19 cellular contexts compared by ENCODE assay signal in the genomic region with DNA sequence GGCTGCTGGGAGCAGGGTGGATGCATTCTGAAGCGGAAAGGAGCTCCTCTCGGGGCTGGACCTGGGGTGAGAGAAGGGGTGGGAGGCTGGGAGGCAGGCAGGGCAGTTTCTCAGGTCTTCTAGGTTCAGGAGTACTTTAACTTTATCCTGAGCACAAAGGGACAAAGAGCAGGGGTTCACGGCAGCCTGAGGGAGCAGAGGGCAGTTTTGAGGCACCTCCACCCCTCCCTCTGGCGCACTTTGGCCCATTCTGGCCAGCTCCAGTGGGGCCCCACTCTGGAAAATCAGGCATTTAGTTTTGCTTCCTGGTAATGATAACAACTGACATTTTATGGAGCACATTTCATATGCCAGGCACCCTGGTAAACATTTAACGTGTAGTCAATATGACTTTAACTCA. TPM values are rescaled to one million over a fixed set of nuclear protein-coding genes. Genes with fewer than 3 reads are reported as not detected.
DNase-seq lines count a peak whose midpoint lies in the region; ATAC-seq, FAIRE-seq and TF ChIP-seq lines count a peak whose summit lies in the region.
"Had no signal": no experiment of that assay in that cellular context is flagged by ENCODE, and none has a peak within 500 bp of the region (broad histone marks: within the 10 kb centered on the region; RNA-seq: fewer than 3 reads in every experiment).

No MANE protein-coding gene starts in this region.

- H3K4me1 Mint-ChIP-seq in astrocyte (ENCODE audit: low read depth, unreplicated experiment), result peaks cover 22% of the 10 kb centered on the region

- peaks cover 5% of the 10 kb centered on the region for H3K9me3 Mint-ChIP-seq in astrocyte (ENCODE audit: unreplicated experiment)

- H3K9me3 ChIP-seq in HUES64 (ENCODE audit: insufficient read depth, low read depth, low read length) (no peaks in the 10 kb centered on the region), astrocyte (ENCODE audit: insufficient read depth, low read depth, low read length) (no peaks in the 10 kb centered on the region), pancreas (no peaks in the 10 kb centered on the region), prostate gland (no peaks in the 10 kb centered on the region)

- peak overlapping the region; percentile 18 for H3K27ac Mint-ChIP-seq in astrocyte (ENCODE audit: unreplicated experiment)

- H3K4me3 ChIP-seq in HUES64 (ENCODE audit: low read length) (no peak overlapping the region), astrocyte (ENCODE audit: insufficient read depth, low read depth, low read length) (no peak overlapping the region), pancreas (no peak overlapping the region), prostate gland (no peak overlapping the region)
- H3K4me3 ChIP-seq: SJCRH30 had no signal

- 0 out of 2 replicates have a peak overlapping the region, but pooled peaks have one; percentile 86 for H3K9ac ChIP-seq in HUES64 (ENCODE audit: low read depth, low read length)
- H3K9ac ChIP-seq in astrocyte (ENCODE audit: low read length), result no peak overlapping the region
- H3K9ac ChIP-seq: KMS-11 had no signal

- no peak overlapping the region for H3K4me2 ChIP-seq in astrocyte (ENCODE audit: low read length)
- H3K4me2 ChIP-seq: KMS-11 had no signal

- 96% methylated on average over 5 of the region's 5 CpGs for WGBS in HUES64
- WGBS in pancreas, 2 donors, result 36 to 41% methylated on average over 5 of the region's 5 CpGs
- 90% methylated on average over 5 of the region's 5 CpGs for WGBS in prostate gland

- intact Hi-C loops in left colon (cut with DNase I, micrococcal nuclease), result loop anchor here in 1 of 2 donors (5.0 kb wide), 2 partner anchors 182 to 307 kb away; no protein-coding TSS in a partner anchor
- intact Hi-C loops in pancreas (cut with DNase I), result loop anchor here in 2 of 3 donors (5.0 to 10.0 kb wide), 3 partner anchors 117 to 185 kb away; no protein-coding TSS in a partner anchor
- intact Hi-C loops in prostate gland (cut with DNase I), result loop anchor here (5.0 kb wide), 2 partner anchors 112 to 307 kb away; no protein-coding TSS in a partner anchor
- intact Hi-C loops in sciatic nerve (cut with DNase I), result loop anchor here (5.0 kb wide), 1 partner anchor 177 kb away; no protein-coding TSS in a partner anchor

- H3K79me2 ChIP-seq in astrocyte (ENCODE audit: insufficient read depth, low read length), result no peaks in the 10 kb centered on the region

- H3K36me3 ChIP-seq in HUES64 (ENCODE audit: insufficient read depth, low read length), result no peaks in the 10 kb centered on the region
- H3K36me3 ChIP-seq in astrocyte (ENCODE audit: insufficient read depth, low read length), result no peaks in the 10 kb centered on the region
- H3K36me3 ChIP-seq in pancreas, result no peaks in the 10 kb centered on the region
- H3K36me3 ChIP-seq in prostate gland, result no peaks in the 10 kb centered on the region
- H3K36me3 ChIP-seq: SJCRH30 had no signal

- TF ChIP-seq POLR2A in prostate gland (IDR thresholded peaks at IDR 0.05), result no peak

- no peak for FAIRE-seq in astrocyte (lab: Jason Lieb, UNC)
- FAIRE-seq in pancreas (lab: Jason Lieb, UNC), result no peak

- no peaks in the 10 kb centered on the region for H4K20me1 ChIP-seq in astrocyte (ENCODE audit: insufficient read depth, low read length)

- H3K27ac ChIP-seq in HUES64 (ENCODE audit: low read depth, low read length), result peak overlapping the region; percentile 99; the same call in 1 of the 2 replicates
- H3K27ac ChIP-seq in astrocyte (ENCODE audit: low read depth, low read length), result no peak overlapping the region
- peak overlapping the region in 3 of 4 donors; percentile 39 to 94 (median 81) for H3K27ac ChIP-seq in pancreas
- H3K27ac ChIP-seq in prostate gland, result no peak overlapping the region
- H3K27ac ChIP-seq: KMS-11, SJCRH30 had no signal

- H3K4me1 ChIP-seq in HUES64 (ENCODE audit: insufficient read depth, low read length) (peaks cover 48% of the 10 kb centered on the region), astrocyte (ENCODE audit: insufficient read depth, low read length) (peaks cover 17% of the 10 kb centered on the region), pancreas (peaks cover 10 to 32% (median 16%) of the 10 kb centered on the region in 3 donors), prostate gland (replicated peaks) (no peaks in the 10 kb centered on the region)
- H3K4me1 ChIP-seq: SJCRH30 had no signal

- H3K4me3 Mint-ChIP-seq in astrocyte (ENCODE audit: unreplicated experiment), result no peak overlapping the region

- peaks cover 6% of the 10 kb centered on the region for H3K27me3 Mint-ChIP-seq in astrocyte (ENCODE audit: low read depth, unreplicated experiment)

- H2AFZ ChIP-seq in astrocyte (ENCODE audit: low read depth, low read length), result no peak overlapping the region

- TF ChIP-seq CTCF in astrocyte (IDR thresholded peaks at IDR 0.05; ENCODE audit: insufficient read depth, low read depth, low read length) (no peak), pancreas (IDR thresholded peaks at IDR 0.05) (no peak), prostate gland (IDR thresholded peaks at IDR 0.05) (no peak)

- no peaks in the 10 kb centered on the region for H3K36me3 Mint-ChIP-seq in astrocyte (ENCODE audit: low read depth, unreplicated experiment)

- H3K27me3 ChIP-seq in HUES64 (ENCODE audit: insufficient read depth, low read length), result no peaks in the 10 kb centered on the region; the same call in 1 of the 2 replicates
- H3K27me3 ChIP-seq in astrocyte (ENCODE audit: insufficient read depth, low read length), result no peaks in the 10 kb centered on the region
- H3K27me3 ChIP-seq in pancreas, result no peaks in the 10 kb centered on the region
- no peaks in the 10 kb centered on the region for H3K27me3 ChIP-seq in prostate gland (replicated peaks; ENCODE audit: insufficient read depth)
- H3K27me3 ChIP-seq: SJCRH30 had no signal

- no peak for DNase-seq in astrocyte (ENCODE audit: low read depth)
- peak; percentile 56 to 80 for DNase-seq in left colon
- DNase-seq in pancreas, result no peak
- DNase-seq in prostate gland (ENCODE audit: low spot score), result no peak
- no peak for DNase-seq in NCI-H345 (lab: John Stamatoyannopoulos, UW)
- DNase-seq in sciatic nerve (ENCODE audit: low spot score), result no peak
- DNase-seq: AML-193, COR-L47, GF-D8, NCI-H1048, NCI-H1436 treated with DMSO at 0.1 percent for 48 hours, NCI-H2029 treated with DMSO at 0.1 percent for 48 hours, NCI-H510A, NCI-H774, SJCRH30 had no signal

- ATAC-seq in left colon, result peak; percentile 54
- ATAC-seq in pancreas, result peak in 1 of 4 donors; percentile 18
- no peak for ATAC-seq in HG03457 (IDR thresholded peaks at IDR 0.05; ENCODE audit: unreplicated experiment)
- ATAC-seq in sciatic nerve, result no peak
- ATAC-seq: HCT116 had no signal

RNA-seq across cellular contexts. Expression of a gene that starts 14.3 kb away (rescaled TPM):
- polyA plus RNA-seq in HUES64 (2013, experiment 1 of 2), result 45.2 TPM
- polyA plus RNA-seq in HUES64 (2013, experiment 2 of 2), result 45.4 TPM
- total RNA-seq in astrocyte, result 1.2 and 1.7 TPM in 2 replicates
- total RNA-seq in left colon, result 100 to 1,000 TPM; 110 to 461 TPM
- 10 to 100 TPM in 5 of 6 donors, 1 to 10 TPM in 1; 9.9 to 34.5 (median 15.2) TPM for total RNA-seq in pancreas
- 1 to 10 TPM; 5.6 to 8.4 TPM for polyA plus RNA-seq in pancreas
- total RNA-seq in prostate gland, result 1 to 10 TPM; 2.1 to 7.4 TPM
- 4.2 TPM for total RNA-seq in sciatic nerve

RNA-seq across cellular contexts. Expression of a gene that starts 54.5 kb away (rescaled TPM):
- 783 TPM for polyA plus RNA-seq in HUES64 (2013, experiment 1 of 2)
- 832 TPM for polyA plus RNA-seq in HUES64 (2013, experiment 2 of 2)
- total RNA-seq in astrocyte (562 and 603 TPM in 2 replicates), left colon (100 to 1,000 TPM; 229 to 335 TPM), pancreas (100 to 1,000 TPM; 214 to 364 (median 227) TPM), prostate gland (100 to 1,000 TPM in 1 of 2 donors, 10 to 100 TPM in 1; 92.0 to 160 TPM), sciatic nerve (393 TPM)
- polyA plus RNA-seq in pancreas, result 100 to 1,000 TPM in 1 of 2 donors, 10 to 100 TPM in 1; 69.9 to 117 TPM

Comparison
In these comparisons a context has a peak if more than half of its experiments do, and no peak if none do; other contexts are left out.
1. H3K27ac ChIP-seq: peak in HUES64 (single experiment) and pancreas (3 of 4); none in astrocyte (single experiment) and prostate gland (0 of 2).
2. DNase-seq: peak in left colon (2 of 2); none in astrocyte (single experiment), pancreas (0 of 6), prostate gland (single experiment), NCI-H345 (single experiment) and sciatic nerve (single experiment).